Comparison of ENCODE assay signal across 7 cellular contexts in the genomic region with DNA sequence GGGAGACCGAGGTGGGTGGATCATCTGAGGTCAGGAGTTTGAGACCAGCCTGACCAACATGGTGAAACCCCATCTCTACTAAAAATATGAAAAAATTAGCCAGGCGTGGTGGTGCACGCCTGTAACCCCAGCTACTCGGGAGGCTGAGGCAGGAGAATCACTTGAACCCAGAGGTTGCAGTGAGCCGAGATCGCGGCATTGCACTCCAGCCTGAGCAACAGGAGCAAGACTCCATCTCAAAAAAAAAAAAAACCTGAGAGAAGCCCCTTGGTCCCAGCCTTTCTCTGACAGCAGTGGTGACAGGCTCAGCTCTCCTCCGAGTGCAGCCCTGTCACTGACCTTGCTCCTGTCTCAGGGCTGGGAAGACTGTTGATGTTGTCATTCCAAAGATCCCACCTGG. TPM values are rescaled to one million over a fixed set of nuclear protein-coding genes. Genes with fewer than 3 reads are reported as not detected.
DNase-seq lines count a peak whose midpoint lies in the region; ATAC-seq, FAIRE-seq and TF ChIP-seq lines count a peak whose summit lies in the region.
"Not testable (repeated sequence)": the region's sequence is repeated elsewhere in the genome, so short reads cannot be mapped to it uniquely, and the experiment has no call there.

No MANE protein-coding gene starts in this region.

- peak overlapping the region; percentile 30 for H4K91ac ChIP-seq in trophoblast cell (ENCODE audit: low read depth, low read length)

- not testable (repeated sequence) for H2BK5ac ChIP-seq in trophoblast cell (ENCODE audit: low read depth, low read length, poor library complexity)

- TF ChIP-seq POLR2A in GM12878 (IDR thresholded peaks at IDR 0.05; ENCODE audit: low read depth, low read length): not testable (repeated sequence)

- not testable (repeated sequence) for H4K20me1 ChIP-seq in GM12878 (ENCODE audit: control insufficient read depth, insufficient read depth)

- peaks cover 15% of the 10 kb centered on the region for H3K79me1 ChIP-seq in trophoblast cell (ENCODE audit: low read length)

- TF ChIP-seq CTCF in GM12865 (IDR thresholded peaks at IDR 0.05; ENCODE audit: insufficient read depth, low read depth, low read length, missing control alignments); GM12878 (IDR thresholded peaks at IDR 0.05 in 2 of 3, conservative IDR thresholded peaks at IDR 0.05 in 1 of 3; ENCODE audit: control insufficient read depth in 2 of 3, extremely low read depth in 1 of 3, insufficient read depth in 1 of 3, low read depth in 3 of 3, low read length in 3 of 3); liver (IDR thresholded peaks at IDR 0.05; ENCODE audit: low read depth, low read length, missing input control): not testable (repeated sequence)

- peak overlapping the region; percentile 31 for H3K4me2 ChIP-seq in GM12878 (ENCODE audit: control insufficient read depth, insufficient read depth)
- not testable (repeated sequence) for H3K4me2 ChIP-seq in trophoblast cell (ENCODE audit: low read length)

- H2AK5ac ChIP-seq in trophoblast cell (ENCODE audit: low read length): not testable (repeated sequence)

- BruUV-seq in GM12878 (replicated peaks; lab: Mats Ljungman, UMichigan): not testable (repeated sequence)

- not testable (repeated sequence) for TF ChIP-seq RAD21 in GM12878 (IDR thresholded peaks at IDR 0.05; ENCODE audit: insufficient read depth, low read depth, low read length); liver (IDR thresholded peaks at IDR 0.05)

- peak overlapping the region; percentile 67 for H2AFZ ChIP-seq in GM12878 (ENCODE audit: control insufficient read depth, low read depth, low read length)
- not testable (repeated sequence) for H2AFZ ChIP-seq in trophoblast cell (ENCODE audit: insufficient read depth, low read length, poor library complexity)

- H3K18ac ChIP-seq in trophoblast cell (ENCODE audit: low read length): not testable (repeated sequence)

- peak overlapping the region; percentile 85 for H3K27ac ChIP-seq in GM12878 (ENCODE audit: control insufficient read depth, insufficient read depth)
- H3K27ac ChIP-seq in liver (ENCODE audit: low read depth in 1 of 2, low read length in 2 of 2): peak overlapping the region; percentile 65 to 82
- peak overlapping the region; percentile 6 for H3K27ac ChIP-seq in trophoblast cell (ENCODE audit: low read depth, low read length)

- H3K4ac ChIP-seq in trophoblast cell (ENCODE audit: low read depth, low read length): not testable (repeated sequence)

- H3K14ac ChIP-seq in trophoblast cell (ENCODE audit: low read length): not testable (repeated sequence)

- FAIRE-seq in GM12878 (lab: Jason Lieb, UNC): not testable (repeated sequence)

- H4K8ac ChIP-seq in trophoblast cell (ENCODE audit: low read depth, low read length): not testable (repeated sequence)

- peak; percentile 6 for ATAC-seq in GM21515 (IDR thresholded peaks at IDR 0.05; ENCODE audit: unreplicated experiment)
- ATAC-seq in T-helper 17 cell, GM12878: not testable (repeated sequence)

- not testable (repeated sequence) for TF ChIP-seq EP300 in GM12878 (IDR thresholded peaks at IDR 0.05; ENCODE audit: borderline replicate concordance in 1 of 2, control insufficient read depth in 1 of 2, low read depth in 2 of 2, low read length in 2 of 2)

- not testable (repeated sequence) for H3K36me3 ChIP-seq in GM12878 (ENCODE audit: control insufficient read depth in 2 of 2, insufficient read depth in 2 of 2, low read length in 1 of 2); liver (ENCODE audit: control insufficient read depth in 4 of 4, insufficient read depth in 3 of 4, low read depth in 1 of 4, low read length in 3 of 4)
- H3K36me3 ChIP-seq in trophoblast cell (ENCODE audit: control insufficient read depth in 1 of 2, insufficient read depth in 2 of 2, low read length in 2 of 2): peaks cover 16 to 19% of the 10 kb centered on the region in 2 experiments

- peak overlapping the region; percentile 8 for H3K4me3 ChIP-seq in GM12865 (ENCODE audit: low read depth, low read length)
- H3K4me3 ChIP-seq in GM12878; liver (ENCODE audit: low read depth in 1 of 3, low read length in 3 of 3); trophoblast cell (ENCODE audit: low read depth, low read length): not testable (repeated sequence)

- POLR2A ChIA-PET in GM12878 (lab: Charles Lee): interaction anchor here (0.7 kb wide), 2 partner anchors 100 to 235 kb away, joined by 3 to 4 read pairs; no protein-coding TSS in a partner anchor

- H3K9me3 ChIP-seq in T-helper 17 cell (ENCODE audit: control insufficient read depth, low read length, poor library complexity, severe bottlenecking); GM12878 (replicated peaks; ENCODE audit: control insufficient read depth, insufficient read depth, low read length); liver (ENCODE audit: control insufficient read depth in 4 of 4, low read length in 3 of 4); trophoblast cell (ENCODE audit: insufficient read depth, low read depth, low read length): not testable (repeated sequence)

- H3K36me3 Mint-ChIP-seq in IgD-negative memory B cell; T-helper 17 cell (ENCODE audit: low read depth): not testable (repeated sequence)

- H3K4me3 Mint-ChIP-seq in IgD-negative memory B cell: peak overlapping the region in 2 of 4 donors; percentile 65 to 84
- not testable (repeated sequence) for H3K4me3 Mint-ChIP-seq in T-helper 17 cell

- in situ Hi-C loops in GM12878 (cut with MboI): not testable (repeated sequence)

- intact Hi-C loops in GM12878 (cut with micrococcal nuclease; ENCODE audit: unreplicated experiment): loop anchor here (5.0 kb wide), 3 partner anchors 100 to 165 kb away; no protein-coding TSS in a partner anchor

- WGBS in GM12878 (ENCODE audit: insufficient coverage, insufficient replicate concordance, low lambda C conversion rate, missing lambda C conversion rate): 67% methylated on average over 8 of the region's 8 CpGs
- WGBS in liver: 89% methylated on average over 8 of the region's 8 CpGs
- WGBS in trophoblast cell (ENCODE audit: extremely low coverage, insufficient coverage, insufficient read length): no CpG with 5 or more reads among the region's 8 CpGs

- H3K4me1 Mint-ChIP-seq in IgD-negative memory B cell: peaks cover 24 to 34% (median 28%) of the 10 kb centered on the region in 3 donors
- peaks cover 33% of the 10 kb centered on the region for H3K4me1 Mint-ChIP-seq in T-helper 17 cell

- H2BK120ac ChIP-seq in trophoblast cell (ENCODE audit: insufficient read depth, low read length, poor library complexity): not testable (repeated sequence)

- H3K27me3 ChIP-seq in GM12878 (replicated peaks in 1 of 2; ENCODE audit: control insufficient read depth in 2 of 2, insufficient read depth in 2 of 2, low read length in 1 of 2); liver (ENCODE audit: control insufficient read depth in 4 of 4, insufficient read depth in 4 of 4, low read length in 3 of 4); trophoblast cell (ENCODE audit: insufficient read depth, low read length): not testable (repeated sequence)

- RAD21 ChIA-PET in GM12878 (lab: Charles Lee; ENCODE audit: unreplicated experiment): interaction anchor here (0.7 to 1.2 kb wide), 3 partner anchors 11 to 104 kb away, joined by 3 to 4 read pairs (median 3); no protein-coding TSS in a partner anchor

- peaks cover 16% of the 10 kb centered on the region for H3K4me1 ChIP-seq in GM12878 (ENCODE audit: control insufficient read depth, insufficient read depth, low read length)
- peaks cover 3 to 26% (median 6%) of the 10 kb centered on the region in 4 donors for H3K4me1 ChIP-seq in liver (ENCODE audit: control insufficient read depth in 4 of 4, insufficient read depth in 4 of 4, low read length in 3 of 4)
- not testable (repeated sequence) for H3K4me1 ChIP-seq in trophoblast cell (ENCODE audit: control insufficient read depth in 1 of 2, insufficient read depth in 2 of 2, low read length in 2 of 2)

- not testable (repeated sequence) for H3K79me2 ChIP-seq in GM12878 (ENCODE audit: control insufficient read depth, insufficient read depth, low read length); trophoblast cell (ENCODE audit: control insufficient read depth, insufficient read depth, low read length, poor library complexity)

- H3K23ac ChIP-seq in trophoblast cell (ENCODE audit: low read length): not testable (repeated sequence)

- H2BK12ac ChIP-seq in trophoblast cell (ENCODE audit: low read length): not testable (repeated sequence)

- H3K9me3 Mint-ChIP-seq in IgD-negative memory B cell: not testable (repeated sequence)

- H3K27ac Mint-ChIP-seq in IgD-negative memory B cell (peak overlapping the region in 2 of 3 donors; percentile 82), T-helper 17 cell (peak overlapping the region; percentile 88)

- H3K27me3 Mint-ChIP-seq in IgD-negative memory B cell, T-helper 17 cell: not testable (repeated sequence)

- SMC1A ChIA-PET in GM12878 (lab: Charles Lee; ENCODE audit: uncharacterized antibody, unreplicated experiment): interaction anchor here (1.3 to 1.4 kb wide), 2 partner anchors 11 to 167 kb away, joined by 3 to 4 read pairs; no protein-coding TSS in a partner anchor

- CTCF ChIA-PET in GM12878 (lab: Yijun Ruan, JAX): interaction anchor here (1.1 to 5.5 kb wide), 3 partner anchors 11 to 166 kb away, joined by 4 to 32 read pairs (median 6); no protein-coding TSS in a partner anchor

- H4K12ac ChIP-seq in trophoblast cell (ENCODE audit: low read depth, low read length): not testable (repeated sequence)

- not testable (repeated sequence) for DNase-seq in GM12865 (ENCODE audit: low read depth); T-helper 17 cell; GM12878 (ENCODE audit: low read depth, low spot score); trophoblast cell

- H3K9ac ChIP-seq in GM12878 (ENCODE audit: control insufficient read depth, insufficient read depth, low read length): peak overlapping the region; percentile 62
- not testable (repeated sequence) for H3K9ac ChIP-seq in liver (ENCODE audit: low read depth in 1 of 2, low read length in 2 of 2); trophoblast cell (ENCODE audit: low read length)

RNA-seq across cellular contexts. Expression of gene P2RX4, which starts 16.9 kb away (rescaled TPM):
- polyA plus RNA-seq in IgD-negative memory B cell (27.5 TPM), GM12878 (2011; rRNA removed) (35.2 and 43.4 TPM in 2 replicates), GM12878 (2014; fragmentation: Illumina TruSeq; extraction: Trizol) (10.4 and 16.2 TPM in 2 replicates), GM12878 (2014; fragmentation: Nextera tagmentation; extraction: Ambion mirVana) (10 to 100 TPM in 1 of 2 experiments, 1 to 10 TPM in 1; 9.0 to 11.3 TPM), GM12878 (2014; rRNA removed) (28.4 and 31.7 TPM in 2 replicates), GM12878 (2016; fragmentation: Nextera tagmentation; extraction: Ambion mirVana) (10 to 100 TPM; 22.4 to 27.4 TPM), liver (10 to 100 TPM; 16.5 TPM)
- total RNA-seq in T-helper 17 cell (10 to 100 TPM; 42.8 to 53.5 TPM), GM12878 (2014; rRNA removed) (25.3 and 28.0 TPM in 2 replicates), GM12878 (2014; rRNA removed; fragmentation: Illumina TruSeq; extraction: Trizol) (15.3 and 17.3 TPM in 2 replicates), GM12878 (2021) (17.0 and 18.6 TPM in 2 replicates), liver (10 to 100 TPM; 27.0 to 32.1 TPM)
- 75.0 TPM in 2 replicates for total RNA-seq in GM12878 (2013; cell fraction: nucleolus; rRNA removed)
- 12.3 TPM for polyA plus RNA-seq in GM12878 (2011; ENCODE audit: low read depth)
- polyA plus RNA-seq in GM12878 (2011; cell fraction: cytosol; rRNA removed): 46.5 and 63.0 TPM in 2 replicates
- polyA plus RNA-seq in GM12878 (2011; cell fraction: nucleus; rRNA removed): 59.7 and 68.9 TPM in 2 replicates
- polyA plus RNA-seq in GM12878 (2012): 16.2 and 20.4 TPM in 2 replicates
- 54.9 and 57.2 TPM in 2 replicates for polyA minus RNA-seq in GM12878 (2011; rRNA and poly(A)+ RNA removed)
- 9.9 and 10.8 TPM in 2 replicates for polyA minus RNA-seq in GM12878 (2011; cell fraction: cytosol; rRNA and poly(A)+ RNA removed)
- polyA minus RNA-seq in GM12878 (2011; cell fraction: nucleus; rRNA and poly(A)+ RNA removed): 25.8 and 32.5 TPM in 2 replicates
- polyA plus RNA-seq in trophoblast cell (2013): 17.7 and 18.6 TPM in 2 replicates

Comparison
In these comparisons a context has a peak if more than half of its experiments do, and no peak if none do; other contexts are left out.
1. H3K27ac ChIP-seq: peak in every context shown above with its lines; median percentile 85 in GM12878; 74 in liver; 6 in trophoblast cell.